8 cellular contexts compared by ENCODE assay signal in the genomic region with DNA sequence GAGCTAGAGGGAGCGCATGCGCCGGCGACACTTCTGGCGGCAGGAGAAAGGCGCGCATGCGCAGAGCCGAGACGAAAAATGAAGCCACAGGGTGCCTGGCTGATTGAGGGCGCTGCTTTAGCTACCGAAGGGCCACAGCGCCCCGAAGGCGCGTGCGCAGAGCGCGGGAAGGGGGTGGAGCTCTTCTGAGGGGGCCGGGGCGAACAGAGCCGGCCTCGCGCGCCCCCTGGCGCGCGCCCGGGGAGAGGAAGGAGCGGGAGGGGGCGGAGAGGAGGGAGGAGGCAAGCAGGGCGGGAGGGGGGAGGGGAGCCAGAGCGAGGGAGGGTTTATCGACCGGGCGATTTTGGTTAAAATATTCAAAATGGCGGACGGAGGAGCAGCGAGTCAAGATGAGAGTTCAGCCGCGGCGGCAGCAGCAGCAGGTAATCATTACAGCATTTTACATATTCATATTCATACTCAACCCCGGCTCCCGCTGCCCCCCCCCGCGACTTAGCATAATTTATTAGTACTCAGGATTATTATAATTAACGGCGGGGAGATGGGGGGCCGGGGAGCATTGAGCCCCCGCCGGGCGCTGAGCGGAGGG. TPM values are rescaled to one million over a fixed set of nuclear protein-coding genes. Genes with fewer than 3 reads are reported as not detected.
DNase-seq lines count a peak whose midpoint lies in the region; ATAC-seq and TF ChIP-seq lines count a peak whose summit lies in the region.

TSS of gene POU2F1 (plus strand) at position 350 of the 589 bp plus-strand sequence. CDS start at position 362, 12 bp downstream.

- peak; percentile 50 for TF ChIP-seq CTCF in GM13977 (IDR thresholded peaks at IDR 0.05; ENCODE audit: extremely low read depth, insufficient read depth, missing control alignments)
- peak; percentile 70 for TF ChIP-seq CTCF in left ventricle myocardium inferior (IDR thresholded peaks at IDR 0.05; ENCODE audit: borderline replicate concordance)
- peak; percentile 57 for TF ChIP-seq CTCF in progenitor cell of endocrine pancreas (IDR thresholded peaks at IDR 0.05; ENCODE audit: unreplicated experiment)

- DNase-seq in GM13977 (ENCODE audit: low spot score) (peak; percentile 93), NCI-H146 treated with DMSO at 0.1 percent for 48 hours (lab: John Stamatoyannopoulos, UW; ENCODE audit: unreplicated experiment) (peak; percentile 97), amniotic stem cell (lab: John Stamatoyannopoulos, UW) (peak; percentile 100), left ventricle myocardium inferior (peak; percentile 99), progenitor cell of endocrine pancreas (ENCODE audit: low spot score, unreplicated experiment) (peak; percentile 98), ureter (ENCODE audit: low spot score) (peak; percentile 99)

- no peaks in the 10 kb centered on the region for H3K9me3 ChIP-seq in left ventricle myocardium inferior (replicated peaks)

- peaks cover 46% of the 10 kb centered on the region for H3K4me1 ChIP-seq in left ventricle myocardium inferior

- in situ Hi-C loops in GM13977 (cut with MboI; ENCODE audit: low pct_unique_long_range_greater_than_20kb, low sequenced_read_pairs, unreplicated experiment), result no loop called here

- peak; percentile 45 for ATAC-seq in HG02884 (IDR thresholded peaks at IDR 0.05; ENCODE audit: unreplicated experiment)

- peak within 1 kb of the TSS; percentile 92 for H3K4me3 Mint-ChIP-seq in T-helper 1 cell treated with Interleukin-12 subunit alpha and Interleukin-12 subunit beta and Interleukin-4 antibody, amounts not matched to agents 30 μg/mL and 1 μg/mL, for 36 hours
- peak within 1 kb of the TSS; percentile 88 for H3K4me3 Mint-ChIP-seq in progenitor cell of endocrine pancreas (ENCODE audit: low read depth)

- H3K36me3 ChIP-seq in left ventricle myocardium inferior, result no peaks in the 10 kb centered on the region

- H3K27me3 Mint-ChIP-seq in T-helper 1 cell treated with Interleukin-12 subunit alpha and Interleukin-12 subunit beta and Interleukin-4 antibody, amounts not matched to agents 30 μg/mL and 1 μg/mL, for 36 hours (ENCODE audit: low read depth), result no peaks in the 10 kb centered on the region
- no peaks in the 10 kb centered on the region for H3K27me3 Mint-ChIP-seq in progenitor cell of endocrine pancreas

- peaks cover 7% of the 10 kb centered on the region for H3K36me3 Mint-ChIP-seq in T-helper 1 cell treated with Interleukin-12 subunit alpha and Interleukin-12 subunit beta and Interleukin-4 antibody, amounts not matched to agents 30 μg/mL and 1 μg/mL, for 36 hours (ENCODE audit: low read depth)
- H3K36me3 Mint-ChIP-seq in progenitor cell of endocrine pancreas (ENCODE audit: insufficient read depth), result no peaks in the 10 kb centered on the region

- peak within 1 kb of the TSS; percentile 99 for H3K4me3 ChIP-seq in left ventricle myocardium inferior

- intact Hi-C loops in left ventricle myocardium inferior (cut with micrococcal nuclease), result no loop called here

- no peaks in the 10 kb centered on the region for H3K27me3 ChIP-seq in left ventricle myocardium inferior (ENCODE audit: low read depth)

- H3K27ac Mint-ChIP-seq in T-helper 1 cell treated with Interleukin-12 subunit alpha and Interleukin-12 subunit beta and Interleukin-4 antibody, amounts not matched to agents 30 μg/mL and 1 μg/mL, for 36 hours, result peak within 1 kb of the TSS; percentile 89
- H3K27ac Mint-ChIP-seq in progenitor cell of endocrine pancreas, result peak within 1 kb of the TSS; percentile 100

- H3K27ac ChIP-seq in left ventricle myocardium inferior (replicated peaks), result peak within 1 kb of the TSS; percentile 96

- H3K4me1 Mint-ChIP-seq in T-helper 1 cell treated with Interleukin-12 subunit alpha and Interleukin-12 subunit beta and Interleukin-4 antibody, amounts not matched to agents 30 μg/mL and 1 μg/mL, for 36 hours (ENCODE audit: low read depth), result peaks cover 26% of the 10 kb centered on the region
- peaks cover 23% of the 10 kb centered on the region for H3K4me1 Mint-ChIP-seq in progenitor cell of endocrine pancreas (ENCODE audit: low read depth)

- H3K9me3 Mint-ChIP-seq in T-helper 1 cell treated with Interleukin-12 subunit alpha and Interleukin-12 subunit beta and Interleukin-4 antibody, amounts not matched to agents 30 μg/mL and 1 μg/mL, for 36 hours, result no peaks in the 10 kb centered on the region
- H3K9me3 Mint-ChIP-seq in progenitor cell of endocrine pancreas (ENCODE audit: low read depth), result peaks cover 5% of the 10 kb centered on the region

RNA-seq across cellular contexts. Expression of gene POU2F1, which starts in this region (rescaled TPM):
- 7.5 TPM for total RNA-seq in left ventricle myocardium inferior
- total RNA-seq in progenitor cell of endocrine pancreas, result 36.1 and 39.2 TPM in 2 replicates
- total RNA-seq in ureter, result 31.5 TPM

Comparison
In these comparisons a context has a peak if more than half of its experiments do, and no peak if none do; other contexts are left out.
1. Peak in every context shown above with its lines: DNase-seq, ATAC-seq, H3K4me3 ChIP-seq and H3K27ac ChIP-seq.